ENCODE assay signal across 1 cellular context in genomic region chrX:9997524-9997923, GRCh38.
TF ChIP-seq lines count a peak whose summit lies in the region.

No MANE protein-coding gene starts in this region.

TF ChIP-seq in GM12878, 131 proteins besides CTCF, POLR2A, EP300 and RAD21 (continued from another document):
- TF ChIP-seq PAX5 (IDR thresholded peaks at IDR 0.05; ENCODE audit: borderline replicate concordance, low read depth, low read length) (peak; percentile 65; the same call in 1 of the 2 replicates), LARP7 (IDR thresholded peaks at IDR 0.05) (peak; percentile 74; the same call in 1 of the 2 replicates), ZNF24 (IDR thresholded peaks at IDR 0.05) (no peak), DPF2 (IDR thresholded peaks at IDR 0.05) (peak; percentile 84), SMAD1 (IDR thresholded peaks at IDR 0.05; ENCODE audit: low read depth, partially characterized antibody) (peak; percentile 52), BHLHE40 (IDR thresholded peaks at IDR 0.05; ENCODE audit: borderline replicate concordance in 1 of 2, low read depth in 2 of 2, low read length in 1 of 2) (peak; percentile 35 to 58; a peak in 3 of 4 replicates), TCF12 (IDR thresholded peaks at IDR 0.05; ENCODE audit: low read depth, low read length) (peak; percentile 46; the same call in 1 of the 2 replicates), HDGF (IDR thresholded peaks at IDR 0.05) (0 out of 2 replicates have a peak, but pooled peaks have one; percentile 41), USF2 (IDR thresholded peaks at IDR 0.05; ENCODE audit: borderline replicate concordance, low read depth, low read length) (no peak), SIX5 (IDR thresholded peaks at IDR 0.05; ENCODE audit: low read depth, low read length, severe bottlenecking) (no peak), BCL11A (IDR thresholded peaks at IDR 0.05; ENCODE audit: low read depth, low read length) (peak; percentile 70), SUZ12 (IDR thresholded peaks at IDR 0.05; ENCODE audit: unreplicated experiment) (no peak), EED (IDR thresholded peaks at IDR 0.05; ENCODE audit: low read depth) (peak; percentile 74; the same call in 1 of the 2 replicates), CHD2 (IDR thresholded peaks at IDR 0.05; ENCODE audit: borderline replicate concordance, low read depth, low read length) (peak; percentile 89), NBN (IDR thresholded peaks at IDR 0.05) (peak; percentile 82), CREB1 (IDR thresholded peaks at IDR 0.05; ENCODE audit: low read depth) (peak; percentile 64; the same call in 1 of the 2 replicates), NFIC (IDR thresholded peaks at IDR 0.05; ENCODE audit: low read depth, low read length) (peak; percentile 19; the same call in 1 of the 2 replicates), CREM (IDR thresholded peaks at IDR 0.05; ENCODE audit: low read depth) (peak; percentile 65), IKZF1 (conservative IDR thresholded peaks at IDR 0.05) (peak; percentile 90), RELA (IDR thresholded peaks at IDR 0.05; ENCODE audit: borderline replicate concordance, partially characterized antibody) (peak; percentile 99), ZNF592 (IDR thresholded peaks at IDR 0.05) (peak; percentile 85), IRF4 (IDR thresholded peaks at IDR 0.05; ENCODE audit: low read depth, low read length) (peak; percentile 33; the same call in 1 of the 2 replicates), MLLT1 (IDR thresholded peaks at IDR 0.05) (0 out of 2 replicates have a peak, but pooled peaks have one; percentile 39), POU2F2 (IDR thresholded peaks at IDR 0.05; ENCODE audit: borderline replicate concordance, low read depth, low read length) (peak; percentile 54; the same call in 1 of the 3 replicates), ZNF207 (IDR thresholded peaks at IDR 0.05; ENCODE audit: borderline replicate concordance) (no peak), ZNF687 (IDR thresholded peaks at IDR 0.05) (peak; percentile 91), RUNX3 (IDR thresholded peaks at IDR 0.05; ENCODE audit: low read length) (peak; percentile 28; the same call in 1 of the 2 replicates), ATF7 (IDR thresholded peaks at IDR 0.05; ENCODE audit: low read depth) (peak; percentile 84), RELB (IDR thresholded peaks at IDR 0.05; ENCODE audit: low read depth) (peak; percentile 98), IKZF2 (IDR thresholded peaks at IDR 0.05) (peak; percentile 90 to 93), GATAD2B (conservative IDR thresholded peaks at IDR 0.05; ENCODE audit: low read depth) (peak; percentile 63; the same call in 1 of the 2 replicates), PKNOX1 (IDR thresholded peaks at IDR 0.05) (peak; percentile 47; the same call in 1 of the 2 replicates), BMI1 (IDR thresholded peaks at IDR 0.05; ENCODE audit: borderline replicate concordance) (peak; percentile 21; the same call in 1 of the 2 replicates)
